ENCODE assay signal across 23 cellular contexts in the genomic region with DNA sequence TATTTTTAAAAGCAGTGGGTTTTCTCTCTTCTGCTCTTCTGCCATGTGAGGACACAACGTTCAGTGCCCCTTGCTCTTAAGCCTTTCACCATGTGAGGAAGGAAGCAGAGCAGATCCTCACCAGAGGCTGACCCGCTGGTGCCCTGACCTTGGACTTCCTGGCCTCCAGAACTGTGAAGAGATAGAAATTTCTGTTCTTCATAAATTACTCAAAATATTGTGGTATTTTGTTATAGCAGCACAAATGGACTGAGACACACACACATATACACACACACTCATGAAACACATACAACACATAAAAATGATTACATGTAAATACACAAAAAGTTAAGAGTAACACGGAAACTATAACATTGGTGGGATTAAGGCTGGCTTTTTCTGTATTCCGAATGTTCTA.
"Had no signal": no experiment of that assay in that cellular context is flagged by ENCODE, and none has a peak within 500 bp of the region (broad histone marks: within the 10 kb centered on the region; RNA-seq: fewer than 3 reads in every experiment).

No MANE protein-coding gene starts in this region.

- H3K36me3 ChIP-seq: neural progenitor cell, ovary, right lobe of liver, sigmoid colon, stomach, thoracic aorta, thyroid gland, tibial nerve, upper lobe of left lung, vagina had no signal

- H3K27ac ChIP-seq: neural progenitor cell, ovary, parathyroid adenoma, psoas muscle, right lobe of liver, sigmoid colon, stomach, thoracic aorta, thyroid gland, tibial nerve, upper lobe of left lung, vagina had no signal

- DNase-seq: occipital lobe; ovary; posterior cingulate gyrus; psoas muscle; right cardiac atrium; right lobe of liver; sigmoid colon; small intestine; stimulated activated CD4-positive, alpha-beta T cell treated with anti-CD3 and anti-CD28 coated beads, Interleukin-15, amount 100 ng/mL, for 24 hours; stimulated activated CD4-positive, alpha-beta T cell treated with anti-CD3 and anti-CD28 coated beads, Interleukin-2, amount 100 ng/mL, for 24 hours; stimulated activated CD4-positive, alpha-beta T cell treated with anti-CD3 and anti-CD28 coated beads, Interleukin-2, amount 100 ng/mL, for 48 hours; stimulated activated CD4-positive, alpha-beta T cell treated with anti-CD3 and anti-CD28 coated beads, Interleukin-4, amount 100 ng/mL, for 24 hours; stimulated activated naive B cell treated with anti-CD40 and anti-IgM and Interleukin-4, amounts not matched to agents 10 μg/mL and 1 μg/mL and 100 μg/mL, for 72 hours; stimulated activated naive CD4-positive, alpha-beta T cell treated with Interleukin-2 at 50 U/mL for 16 hours; stomach; thyroid gland; trophoblast cell; upper lobe of left lung had no signal

- H3K27me3 ChIP-seq: neural progenitor cell, ovary, right lobe of liver, sigmoid colon, stomach, thyroid gland, tibial nerve, upper lobe of left lung, vagina had no signal

- H3K9me3 ChIP-seq: ovary, psoas muscle, right lobe of liver, sigmoid colon, stomach, thoracic aorta, thyroid gland, tibial nerve, upper lobe of left lung, vagina had no signal

- H3K4me3 ChIP-seq: neural progenitor cell, ovary, psoas muscle, right lobe of liver, sigmoid colon, stomach, thoracic aorta, thyroid gland, tibial nerve, upper lobe of left lung, vagina had no signal
